In genomic region chr1:153658400-153659174, GRCh38 we compare ENCODE assay signal across 8 cellular contexts. TPM values are rescaled to one million over a fixed set of nuclear protein-coding genes. Genes with fewer than 3 reads are reported as not detected.
DNase-seq lines count a peak whose midpoint lies in the region; ATAC-seq and TF ChIP-seq lines count a peak whose summit lies in the region.

Gene SNAPIN, plus strand, starts transcription at chr1:153658703. Its CDS starts 41 bp downstream, at chr1:153658744.

- peaks cover 29 to 31% of the 10 kb centered on the region in 2 donors for H3K36me3 ChIP-seq in ascending aorta
- peaks cover 0 to 9% of the 10 kb centered on the region in 2 donors for H3K36me3 ChIP-seq in aorta (ENCODE audit: control insufficient read depth in 1 of 2, insufficient read depth in 2 of 2, low read length in 1 of 2)

- ATAC-seq in GM18505 (IDR thresholded peaks at IDR 0.05; ENCODE audit: unreplicated experiment) (peak; percentile 76), HG02943 (IDR thresholded peaks at IDR 0.05; ENCODE audit: low read depth, unreplicated experiment) (peak; percentile 84), right cardiac atrium (peak; percentile 97), aorta (ENCODE audit: low FRiP score) (peak; percentile 98)

- H3K27me3 ChIP-seq in ascending aorta (no peaks in the 10 kb centered on the region), right cardiac atrium (ENCODE audit: control insufficient read depth, insufficient read depth) (no peaks in the 10 kb centered on the region), aorta (ENCODE audit: control insufficient read depth in 1 of 2, insufficient read depth in 2 of 2, low read length in 1 of 2) (no peaks in the 10 kb centered on the region)

- H3K4me1 ChIP-seq in ascending aorta (peaks cover 0 to 7% of the 10 kb centered on the region in 2 donors), right cardiac atrium (ENCODE audit: control insufficient read depth, insufficient read depth, low read length) (no peaks in the 10 kb centered on the region), aorta (ENCODE audit: control insufficient read depth in 1 of 2, insufficient read depth in 2 of 2, low read length in 2 of 2) (no peaks in the 10 kb centered on the region)

- H3K9me3 ChIP-seq in ascending aorta = no peaks in the 10 kb centered on the region
- H3K9me3 ChIP-seq in right cardiac atrium (ENCODE audit: control insufficient read depth, low read length) = no peaks in the 10 kb centered on the region
- H3K9me3 ChIP-seq in aorta (ENCODE audit: control insufficient read depth, low read length) = no peaks in the 10 kb centered on the region

- H3K27ac ChIP-seq in ascending aorta (peak within 1 kb of the TSS; percentile 93 to 94), right cardiac atrium (ENCODE audit: low read length) (peak within 1 kb of the TSS; percentile 92), aorta (ENCODE audit: low read depth in 1 of 2, low read length in 2 of 2) (peak within 1 kb of the TSS in 1 of 2 donors; percentile 81)

- peak in 1 of 3 experiments; percentile 22 for TF ChIP-seq CTCF in ascending aorta (IDR thresholded peaks at IDR 0.05)

- DNase-seq in NCI-H187 treated with DMSO at 0.1 percent for 48 hours (lab: John Stamatoyannopoulos, UW) = peak; percentile 92
- DNase-seq in T-helper 22 cell (ENCODE audit: low read depth) = peak; percentile 80
- DNase-seq in ascending aorta (ENCODE audit: low spot score in 2 of 2) = peak; percentile 73 to 96
- peak; percentile 93 to 97 (median 96) for DNase-seq in right cardiac atrium
- DNase-seq in renal cortical epithelial cell (ENCODE audit: low read depth) = peak; percentile 74
- DNase-seq in aorta = peak; percentile 96 to 98

- WGBS in right cardiac atrium = 2% methylated on average over 53 of the region's 53 CpGs
- WGBS in aorta, 2 donors = 2 to 3% methylated on average over 52 to 53 of the region's 53 CpGs

- intact Hi-C loops in ascending aorta (cut with DNase I) (no loop called here), right cardiac atrium (cut with DNase I) (no loop called here), aorta (cut with DNase I) (no loop called here)

- peak; percentile 92 for TF ChIP-seq POLR2A in GM18505 (IDR thresholded peaks at IDR 0.05; ENCODE audit: borderline replicate concordance, extremely low read depth, insufficient read depth, insufficient read length)

- H3K4me3 ChIP-seq in ascending aorta (peak within 1 kb of the TSS; percentile 73 to 91), right cardiac atrium (ENCODE audit: low read length) (peak within 1 kb of the TSS; percentile 78), aorta (ENCODE audit: low read length in 2 of 2) (peak within 1 kb of the TSS; percentile 71 to 73)

RNA-seq across cellular contexts. Expression of gene SNAPIN, which starts in this region (rescaled TPM):
- total RNA-seq in ascending aorta (61.0 TPM), right cardiac atrium (10 to 100 TPM; 42.8 to 66.3 (median 53.7) TPM), renal cortical epithelial cell (51.7 and 76.1 TPM in 2 replicates), aorta (10 to 100 TPM; 30.4 to 35.4 TPM)
- polyA plus RNA-seq in right cardiac atrium (75.4 TPM), aorta (10 to 100 TPM; 52.6 to 55.6 TPM)
